In the genomic region with DNA sequence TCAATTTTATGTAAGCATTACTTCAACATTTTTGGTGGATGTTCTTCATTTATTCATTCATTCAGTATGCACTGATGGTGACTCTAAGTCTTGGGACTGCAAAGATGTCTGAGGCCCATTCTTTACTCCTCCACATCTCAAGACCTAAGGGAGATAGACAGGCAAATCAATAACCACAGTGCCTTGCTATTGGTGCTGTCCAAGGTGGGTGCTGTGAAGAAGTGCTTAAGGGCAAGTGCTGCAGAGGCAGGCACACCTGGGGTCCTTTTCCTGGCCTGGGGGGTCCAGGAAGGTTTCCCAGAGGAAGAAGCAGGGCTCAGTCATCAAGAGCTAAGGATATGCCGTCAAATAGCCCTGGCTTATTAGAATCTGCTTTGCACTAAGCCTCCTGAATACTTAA, we compare ENCODE assay signal across 21 cellular contexts.
"Had no signal": no experiment of that assay in that cellular context is flagged by ENCODE, and none has a peak within 500 bp of the region (broad histone marks: within the 10 kb centered on the region; RNA-seq: fewer than 3 reads in every experiment).

No MANE protein-coding gene starts in this region.

- H3K4me3 Mint-ChIP-seq: effector memory CD8-positive, alpha-beta T cell; memory B cell; mesothelial cell of epicardium; nephron; type B pancreatic cell had no signal

- ATAC-seq: effector memory CD8-positive, alpha-beta T cell; gastroesophageal sphincter; left lung; lower lobe of right lung; stimulated activated naive CD8-positive, alpha-beta T cell treated with anti-CD3 and anti-CD28 coated beads, Interleukin-15, Interleukin-2, amounts not matched to agents 100 U/mL and 50 U/mL, for 24 hours had no signal

- H3K4me3 ChIP-seq: esophagus muscularis mucosa, gastroesophageal sphincter, left lung, lower lobe of right lung, right atrium auricular region, smooth muscle cell, suprapubic skin, thyroid gland had no signal

- H3K9me3 Mint-ChIP-seq: effector memory CD8-positive, alpha-beta T cell; memory B cell; mesothelial cell of epicardium; nephron; type B pancreatic cell had no signal

- H3K27ac ChIP-seq: epithelial cell of prostate, esophagus muscularis mucosa, gastroesophageal sphincter, left lung, lower lobe of right lung, parathyroid adenoma, right atrium auricular region, suprapubic skin, thyroid gland had no signal

- H2AFZ ChIP-seq: parathyroid adenoma had no signal

- H3K27ac Mint-ChIP-seq: effector memory CD8-positive, alpha-beta T cell; memory B cell; mesothelial cell of epicardium; nephron; type B pancreatic cell had no signal

- H3K36me3 ChIP-seq: esophagus muscularis mucosa, gastroesophageal sphincter, left lung, lower lobe of right lung, right atrium auricular region, suprapubic skin, thyroid gland had no signal

- H3K9me3 ChIP-seq: esophagus muscularis mucosa, gastroesophageal sphincter, left lung, lower lobe of right lung, right atrium auricular region, suprapubic skin, thyroid gland had no signal

- H3K36me3 Mint-ChIP-seq: memory B cell, mesothelial cell of epicardium, type B pancreatic cell had no signal

- H3K4me2 ChIP-seq: smooth muscle cell had no signal

- H3K27me3 ChIP-seq: esophagus muscularis mucosa, gastroesophageal sphincter, right atrium auricular region, suprapubic skin, thyroid gland had no signal

- H3K4me1 Mint-ChIP-seq: mesothelial cell of epicardium had no signal

- H3K79me2 ChIP-seq: parathyroid adenoma had no signal

- FAIRE-seq: urothelium cell line had no signal

- H3K9ac ChIP-seq: parathyroid adenoma had no signal

- DNase-seq: effector memory CD8-positive, alpha-beta T cell; foreskin fibroblast; glutamatergic neuron; islet precursor cell; left lung; lower lobe of right lung; stimulated activated CD4-positive, alpha-beta T cell treated with anti-CD3 and anti-CD28 coated beads, Interleukin-2, amount 100 ng/mL, for 48 hours; stimulated activated naive CD8-positive, alpha-beta T cell treated with anti-CD3 and anti-CD28 coated beads, Interleukin-15, Interleukin-2, amounts not matched to agents 100 U/mL and 50 U/mL, for 24 hours; thyroid gland had no signal

- H3K4me1 ChIP-seq: parathyroid adenoma had no signal
